In genomic region chr12:63779498-63780481, GRCh38 we compare ENCODE assay signal across 1 cellular context.
TF ChIP-seq lines count a peak whose summit lies in the region.

RXYLT1 (plus strand) TSS chr12:63779909; CDS start chr12:63779961, 52 bp downstream.

TF ChIP-seq in HepG2, 621 proteins besides CTCF, POLR2A, EP300 and RAD21 (continued from another document and continues in another):
- peak; percentile 48 for TF ChIP-seq ZNF18 (CRISPR knock-in tag; IDR thresholded peaks at IDR 0.05; ENCODE audit: insufficient replicate concordance)
- TF ChIP-seq PAF1 (CRISPR knock-in tag; IDR thresholded peaks at IDR 0.05): no peak
- TF ChIP-seq ZNF329 (CRISPR knock-in tag; IDR thresholded peaks at IDR 0.05; ENCODE audit: low read depth): peak; percentile 56; the same call in 1 of the 2 replicates
- no peak for TF ChIP-seq ZNF362 (CRISPR knock-in tag; IDR thresholded peaks at IDR 0.05; ENCODE audit: borderline replicate concordance)
- peak; percentile 7; the same call in 1 of the 2 replicates for TF ChIP-seq FOXA3 (CRISPR knock-in tag; IDR thresholded peaks at IDR 0.05)
- TF ChIP-seq PHF8 (CRISPR knock-in tag; IDR thresholded peaks at IDR 0.05): peak; percentile 85
- TF ChIP-seq ZNF496 (CRISPR knock-in tag; IDR thresholded peaks at IDR 0.05; ENCODE audit: insufficient replicate concordance): no peak
- peak; percentile 58; the same call in 1 of the 2 replicates for TF ChIP-seq KDM2A (CRISPR knock-in tag; IDR thresholded peaks at IDR 0.05; ENCODE audit: borderline replicate concordance, low read depth)
- peak; percentile 80 for TF ChIP-seq YEATS4 (CRISPR knock-in tag; IDR thresholded peaks at IDR 0.05; ENCODE audit: borderline replicate concordance)
- peak; percentile 30; the same call in 1 of the 2 replicates for TF ChIP-seq ZFP90 (CRISPR knock-in tag; IDR thresholded peaks at IDR 0.05; ENCODE audit: borderline replicate concordance)
- peak; percentile 11; the same call in 1 of the 2 replicates for TF ChIP-seq CBFB (CRISPR knock-in tag; IDR thresholded peaks at IDR 0.05)
- 0 out of 2 replicates have a peak, but pooled peaks have one; percentile 57 for TF ChIP-seq ZNF749 (CRISPR knock-in tag; IDR thresholded peaks at IDR 0.05; ENCODE audit: borderline replicate concordance)
- TF ChIP-seq CAMTA2 (CRISPR knock-in tag; IDR thresholded peaks at IDR 0.05; ENCODE audit: borderline replicate concordance): 0 out of 2 replicates have a peak, but pooled peaks have one; percentile 34
- TF ChIP-seq NFIC (IDR thresholded peaks at IDR 0.05; ENCODE audit: low read length): no peak
- no peak for TF ChIP-seq NCOR1 (IDR thresholded peaks at IDR 0.05; ENCODE audit: borderline replicate concordance, low read length)
- no peak for TF ChIP-seq ZNF282 (IDR thresholded peaks at IDR 0.05; ENCODE audit: partially characterized antibody)
- TF ChIP-seq NCOA5 (CRISPR knock-in tag; IDR thresholded peaks at IDR 0.05): no peak
- no peak for TF ChIP-seq SNAI1 (CRISPR knock-in tag; IDR thresholded peaks at IDR 0.05; ENCODE audit: borderline replicate concordance)
- TF ChIP-seq ZKSCAN1 (IDR thresholded peaks at IDR 0.05; ENCODE audit: low read length): no peak
- no peak for TF ChIP-seq SYNCRIP (IDR thresholded peaks at IDR 0.05; ENCODE audit: insufficient read depth, low read depth, low read length)
- peak; percentile 61 for TF ChIP-seq SKI (IDR thresholded peaks at IDR 0.05; ENCODE audit: partially characterized antibody)
- peak; percentile 20; the same call in 1 of the 2 replicates for TF ChIP-seq NR2C2 (CRISPR knock-in tag; IDR thresholded peaks at IDR 0.05; ENCODE audit: borderline replicate concordance)
- TF ChIP-seq PHF21A (CRISPR knock-in tag; IDR thresholded peaks at IDR 0.05): peak; percentile 77
- TF ChIP-seq TRIM24 (CRISPR knock-in tag; IDR thresholded peaks at IDR 0.05): no peak
- no peak for TF ChIP-seq ZNF513 (CRISPR knock-in tag; conservative IDR thresholded peaks at IDR 0.05)
- TF ChIP-seq MXI1 (IDR thresholded peaks at IDR 0.05; ENCODE audit: borderline replicate concordance, low read depth, low read length): peak; percentile 88
- TF ChIP-seq ETV6 (CRISPR knock-in tag; conservative IDR thresholded peaks at IDR 0.05): peak; percentile 77; the same call in 1 of the 2 replicates
- TF ChIP-seq ZNF687 (CRISPR knock-in tag; IDR thresholded peaks at IDR 0.05): peak; percentile 88
- peak; percentile 58 for TF ChIP-seq GATAD1 (CRISPR knock-in tag; IDR thresholded peaks at IDR 0.05)
- TF ChIP-seq HMGA1 (CRISPR knock-in tag; conservative IDR thresholded peaks at IDR 0.05): no peak
- peak; percentile 51 for TF ChIP-seq PATZ1 (CRISPR knock-in tag; IDR thresholded peaks at IDR 0.05)
- TF ChIP-seq ZNF10 (CRISPR knock-in tag; IDR thresholded peaks at IDR 0.05; ENCODE audit: borderline replicate concordance, low read depth): no peak
- TF ChIP-seq ZSCAN21 (CRISPR knock-in tag; IDR thresholded peaks at IDR 0.05; ENCODE audit: borderline replicate concordance): 0 out of 2 replicates have a peak, but pooled peaks have one; percentile 28
- TF ChIP-seq ZNF878 (CRISPR knock-in tag; IDR thresholded peaks at IDR 0.05): 0 out of 2 replicates have a peak, but pooled peaks have one; percentile 80
- TF ChIP-seq ZNF101 (CRISPR knock-in tag; IDR thresholded peaks at IDR 0.05; ENCODE audit: borderline replicate concordance, low read depth): no peak
- no peak for TF ChIP-seq ARID3A (IDR thresholded peaks at IDR 0.05; ENCODE audit: low read depth, low read length)
- TF ChIP-seq ZNF800 (CRISPR knock-in tag; IDR thresholded peaks at IDR 0.05): 0 out of 2 replicates have a peak, but pooled peaks have one; percentile 56
- TF ChIP-seq CENPX (CRISPR knock-in tag; IDR thresholded peaks at IDR 0.05): no peak
- no peak for TF ChIP-seq RELA (CRISPR knock-in tag; IDR thresholded peaks at IDR 0.05)
- no peak for TF ChIP-seq PCBP1 (IDR thresholded peaks at IDR 0.05; ENCODE audit: borderline replicate concordance, low read depth, low read length)
- no peak for TF ChIP-seq ZBTB42 (CRISPR knock-in tag; IDR thresholded peaks at IDR 0.05)
- TF ChIP-seq MYPOP (CRISPR knock-in tag; IDR thresholded peaks at IDR 0.05): 0 out of 2 replicates have a peak, but pooled peaks have one; percentile 53
- TF ChIP-seq PRPF4 (IDR thresholded peaks at IDR 0.05; ENCODE audit: low read depth, low read length, poor library complexity, severe bottlenecking): no peak
- TF ChIP-seq ZNF24 (IDR thresholded peaks at IDR 0.05): no peak
- TF ChIP-seq MZF1 (CRISPR knock-in tag; IDR thresholded peaks at IDR 0.05; ENCODE audit: borderline replicate concordance): no peak
- TF ChIP-seq HMGXB4 (CRISPR knock-in tag; IDR thresholded peaks at IDR 0.05; ENCODE audit: borderline replicate concordance in 1 of 2, low read depth in 1 of 2): peak in 1 of 2 experiments; percentile 78; a peak in 3 of 4 replicates
- no peak for TF ChIP-seq HNF4G (IDR thresholded peaks at IDR 0.05; ENCODE audit: borderline replicate concordance, low read depth, low read length)
- TF ChIP-seq HNF4G (CRISPR knock-in tag; IDR thresholded peaks at IDR 0.05; ENCODE audit: borderline replicate concordance, low read depth): no peak
- peak; percentile 64; the same call in 1 of the 2 replicates for TF ChIP-seq ZNF451 (CRISPR knock-in tag; IDR thresholded peaks at IDR 0.05)
- no peak for TF ChIP-seq ZNF674 (CRISPR knock-in tag; IDR thresholded peaks at IDR 0.05; ENCODE audit: low read depth)
